23 cellular contexts compared by ENCODE assay signal in genomic region chr10:12396567-12396966, GRCh38. TPM values are rescaled to one million over a fixed set of nuclear protein-coding genes. Genes with fewer than 3 reads are reported as not detected.
DNase-seq lines count a peak whose midpoint lies in the region; ATAC-seq and TF ChIP-seq lines count a peak whose summit lies in the region.
"Had no signal": no experiment of that assay in that cellular context is flagged by ENCODE, and none has a peak within 500 bp of the region (broad histone marks: within the 10 kb centered on the region; RNA-seq: fewer than 3 reads in every experiment).

No MANE protein-coding gene starts in this region.

- peak overlapping the region; percentile 37 to 75 (median 58) for H3K27ac ChIP-seq in esophagus muscularis mucosa (replicated peaks in 1 of 4)
- H3K27ac ChIP-seq: SJCRH30, uterus had no signal

- DNase-seq in DMS79 treated with DMSO at 0.1 percent for 48 hours (lab: John Stamatoyannopoulos, UW) (peak; percentile 73), NCI-H524 (lab: John Stamatoyannopoulos, UW) (peak; percentile 50 to 79), esophagus muscularis mucosa (ENCODE audit: extremely low spot score) (no peak), posterior cingulate gyrus (peak in 6 of 10 donors; percentile 30 to 89 (median 64)), cerebellar nuclear complex (lab: John Stamatoyannopoulos, UW) (no peak)
- DNase-seq in stimulated activated naive CD4-positive, alpha-beta T cell treated with Interleukin-2 at 50 U/mL for 16 hours (lab: John Stamatoyannopoulos, UW): no peak
- DNase-seq: activated CD4-positive, alpha-beta T cell treated with anti-CD3 and anti-CD28 coated beads for 4 hours; activated naive CD4-positive, alpha-beta T cell treated with anti-CD3 and anti-CD28 coated beads for 36 hours; activated T-cell treated with anti-CD3 and anti-CD28 coated beads for 4 hours; aorta; BE2C; HCEC 1CT; KBM-7; kidney glomerular epithelial cell; MV-4-11; NCI-H2029; nucleus accumbens; PC-3; sigmoid colon; SJCRH30; stimulated activated naive CD8-positive, alpha-beta T cell treated with anti-CD3 and anti-CD28 coated beads, Interleukin-15, amount 100 ng/mL, for 72 hours; uterus had no signal

- WGBS in esophagus muscularis mucosa: 49% methylated on average over 6 of the region's 6 CpGs

- ATAC-seq in activated CD4-positive, CD25-positive, alpha-beta regulatory T cell treated with anti-CD3 and anti-CD28 coated beads, Interleukin-2, amount 50 U/mL, for 24 hours: no peak
- ATAC-seq: PC-3; stimulated activated naive CD8-positive, alpha-beta T cell treated with anti-CD3 and anti-CD28 coated beads, Interleukin-15, amount 100 ng/mL, for 72 hours had no signal

- no peak for TF ChIP-seq POLR2A in esophagus muscularis mucosa (IDR thresholded peaks at IDR 0.05; ENCODE audit: low read depth)

- H3K9me3 ChIP-seq in esophagus muscularis mucosa: no peaks in the 10 kb centered on the region
- H3K9me3 ChIP-seq: BE2C, sigmoid colon, SJCRH30, uterus had no signal

- intact Hi-C loops in esophagus muscularis mucosa (cut with DNase I): no loop called here
- intact Hi-C loops in posterior cingulate gyrus (cut with DNase I): no loop called here

- H3K4me1 ChIP-seq in esophagus muscularis mucosa: peaks cover 0 to 38% (median 28%) of the 10 kb centered on the region in 4 donors
- H3K4me1 ChIP-seq: BE2C, SJCRH30, uterus had no signal

- no peak overlapping the region for H3K4me3 ChIP-seq in esophagus muscularis mucosa
- H3K4me3 ChIP-seq: sigmoid colon, SJCRH30, uterus had no signal

- H3K36me3 ChIP-seq in esophagus muscularis mucosa: no peaks in the 10 kb centered on the region
- H3K36me3 ChIP-seq: BE2C, sigmoid colon, SJCRH30, uterus had no signal

- no peaks in the 10 kb centered on the region for H3K27me3 ChIP-seq in esophagus muscularis mucosa
- H3K27me3 ChIP-seq: BE2C, sigmoid colon, SJCRH30, uterus had no signal

- TF ChIP-seq CTCF in esophagus muscularis mucosa (IDR thresholded peaks at IDR 0.05): no peak

- no peak for TF ChIP-seq EP300 in esophagus muscularis mucosa (IDR thresholded peaks at IDR 0.05)

RNA-seq across cellular contexts. Expression of gene CAMK1D, which starts 47.2 kb away (rescaled TPM):
- total RNA-seq in esophagus muscularis mucosa: 10 to 100 TPM in 2 of 4 donors, 1 to 10 TPM in 2; 8.4 to 15.4 (median 11.3) TPM

Comparison
In these comparisons a context has a peak if more than half of its experiments do, and no peak if none do; other contexts are left out.
1. DNase-seq: peak in DMS79 treated with DMSO at 0.1 percent for 48 hours (single experiment), NCI-H524 (2 of 2) and posterior cingulate gyrus (6 of 10); none in esophagus muscularis mucosa (single experiment), cerebellar nuclear complex (0 of 2) and stimulated activated naive CD4-positive, alpha-beta T cell treated with Interleukin-2 at 50 U/mL for 16 hours (single experiment).